ENCODE assay signal across 10 cellular contexts in genomic region chr18:28174181-28174906, GRCh38. TPM values are rescaled to one million over a fixed set of nuclear protein-coding genes. Genes with fewer than 3 reads are reported as not detected.
DNase-seq lines count a peak whose midpoint lies in the region; ATAC-seq and TF ChIP-seq lines count a peak whose summit lies in the region.
"Had no signal": no experiment of that assay in that cellular context is flagged by ENCODE, and none has a peak within 500 bp of the region (broad histone marks: within the 10 kb centered on the region; RNA-seq: fewer than 3 reads in every experiment).

No MANE protein-coding gene starts in this region.

- TF ChIP-seq CTCF in BJ (IDR thresholded peaks at IDR 0.05; ENCODE audit: insufficient read depth, low read depth, low read length) (no peak), dorsolateral prefrontal cortex (IDR thresholded peaks at IDR 0.05 in 54 of 56, conservative IDR thresholded peaks at IDR 0.05 in 2 of 56; ENCODE audit: low read depth in 1 of 56, partially characterized antibody in 56 of 56) (no peak), prostate gland (IDR thresholded peaks at IDR 0.05) (no peak)

- POLR2A ChIA-PET in BJ (lab: Charles Lee): no interaction called here

- no peaks in the 10 kb centered on the region for H3K9me3 ChIP-seq in mesodermal cell (ENCODE audit: control insufficient read depth, low read length)
- no peaks in the 10 kb centered on the region for H3K9me3 ChIP-seq in prostate gland

- WGBS in mesodermal cell (ENCODE audit: insufficient coverage in 2 of 2), 2 experiments: 13 to 45% methylated on average over 2 to 3 of the region's 8 CpGs
- WGBS in prostate gland: 62% methylated on average over 8 of the region's 8 CpGs

- H3K4me1 ChIP-seq in mesodermal cell (ENCODE audit: control insufficient read depth, insufficient read depth, low read length, poor library complexity, severe bottlenecking) (peaks cover 7% of the 10 kb centered on the region), prostate gland (replicated peaks) (no peaks in the 10 kb centered on the region)

- H3K27me3 ChIP-seq in BJ (ENCODE audit: control insufficient read depth, insufficient read depth, low read length): no peaks in the 10 kb centered on the region
- no peaks in the 10 kb centered on the region for H3K27me3 ChIP-seq in dorsolateral prefrontal cortex
- H3K27me3 ChIP-seq in prostate gland (replicated peaks; ENCODE audit: insufficient read depth): peaks cover 18% of the 10 kb centered on the region

- CTCF ChIA-PET in BJ (lab: Yijun Ruan, JAX): interaction anchor here (0.7 to 1.7 kb wide), 3 partner anchors 12 to 161 kb away, joined by 3 to 4 read pairs (median 3); no protein-coding TSS in a partner anchor

- intact Hi-C loops in dorsolateral prefrontal cortex (cut with DNase I) (no loop called here), prostate gland (cut with DNase I) (loop anchor here (10.0 kb wide), 1 partner anchor 160 kb away; no protein-coding TSS in a partner anchor)

- no peaks in the 10 kb centered on the region for H3K36me3 ChIP-seq in BJ (ENCODE audit: control insufficient read depth, insufficient read depth, low read length)
- peaks cover 3% of the 10 kb centered on the region for H3K36me3 ChIP-seq in mesodermal cell (ENCODE audit: control insufficient read depth, insufficient read depth, low read length)
- H3K36me3 ChIP-seq in prostate gland: no peaks in the 10 kb centered on the region

- no peak for TF ChIP-seq POLR2A in prostate gland (IDR thresholded peaks at IDR 0.05)

- no peak for DNase-seq in BJ (ENCODE audit: low read depth)
- peak; percentile 14 for DNase-seq in HuH-7.5 (ENCODE audit: low spot score)
- DNase-seq in dorsolateral prefrontal cortex: no peak
- DNase-seq in prostate gland (ENCODE audit: low spot score): no peak
- DNase-seq in pons (ENCODE audit: low spot score): no peak
- DNase-seq: activated effector memory CD4-positive, alpha-beta T cell treated with Interleukin-2 at 50 U/mL for 16 hours; MV-4-11 had no signal

- H3K4me3 ChIP-seq in BJ (ENCODE audit: low read depth, low read length) (peak overlapping the region; percentile 95), dorsolateral prefrontal cortex (peak overlapping the region in 58 of 59 donors; percentile 18 to 92 (median 80)), mesodermal cell (ENCODE audit: extremely low read depth, insufficient read depth, low read length, poor library complexity, severe bottlenecking) (peak overlapping the region; percentile 95), prostate gland (no peak overlapping the region)

- H3K27ac ChIP-seq in dorsolateral prefrontal cortex (peak overlapping the region in 30 of 59 donors; percentile 3 to 98 (median 96)), mesodermal cell (ENCODE audit: low read depth, low read length, severe bottlenecking) (peak overlapping the region; percentile 90), prostate gland (no peak overlapping the region)

- no peak for ATAC-seq in HG02759 (IDR thresholded peaks at IDR 0.05; ENCODE audit: unreplicated experiment)
- no peak for ATAC-seq in GM18502 (IDR thresholded peaks at IDR 0.05; ENCODE audit: poor library complexity, unreplicated experiment)

RNA-seq across cellular contexts. Expression of gene CDH2, which starts 2.6 kb away (rescaled TPM):
- 180 and 254 TPM in 2 replicates for polyA plus RNA-seq in BJ (2011; rRNA removed)
- 218 and 254 TPM in 2 replicates for polyA minus RNA-seq in BJ (2011; rRNA and poly(A)+ RNA removed)
- total RNA-seq in dorsolateral prefrontal cortex (100 to 1,000 TPM in 8 of 120 experiments, 10 to 100 TPM in 112; 44.8 to 109 (median 82.2) TPM), prostate gland (100 to 1,000 TPM in 1 of 2 donors, under 1 TPM in 1; 0.41 to 125 TPM)
- polyA plus RNA-seq in mesodermal cell (2013, experiment 1 of 2): 203 TPM
- 184 TPM for polyA plus RNA-seq in mesodermal cell (2013, experiment 2 of 2)

Comparison
In these comparisons a context has a peak if more than half of its experiments do, and no peak if none do; other contexts are left out.
1. H3K4me3 ChIP-seq: peak in BJ (single experiment), dorsolateral prefrontal cortex (58 of 59) and mesodermal cell (single experiment); none in prostate gland (0 of 2).
2. H3K27ac ChIP-seq: peak in dorsolateral prefrontal cortex (30 of 59) and mesodermal cell (single experiment); none in prostate gland (0 of 2).